Comparison of ENCODE assay signal across 9 cellular contexts in genomic region chr3:51672083-51672475, GRCh38. TPM values are rescaled to one million over a fixed set of nuclear protein-coding genes. Genes with fewer than 3 reads are reported as not detected.
DNase-seq lines count a peak whose midpoint lies in the region; TF ChIP-seq lines count a peak whose summit lies in the region.
"Had no signal": no experiment of that assay in that cellular context is flagged by ENCODE, and none has a peak within 500 bp of the region (broad histone marks: within the 10 kb centered on the region; RNA-seq: fewer than 3 reads in every experiment).

No MANE protein-coding gene starts in this region.

- H3K4me1 Mint-ChIP-seq in activated T-cell treated with anti-CD3 and anti-CD28 coated beads, Interleukin-2, amount 50 U/mL, for 24 hours (ENCODE audit: low read depth) = peaks cover 73% of the 10 kb centered on the region

- H3K27me3 ChIP-seq in tibial nerve = no peaks in the 10 kb centered on the region

- H3K9me3 ChIP-seq in tibial nerve = no peaks in the 10 kb centered on the region

- H3K4me3 ChIP-seq in lower leg skin (ENCODE audit: low read depth, poor library complexity, severe bottlenecking) (peak overlapping the region; percentile 75), tibial nerve (peak overlapping the region; percentile 81 to 99 (median 97))

- intact Hi-C loops in lower leg skin (cut with DNase I; ENCODE audit: low total_unique reads) = loop anchor here (5.0 kb wide), 1 partner anchor 170 kb away; the partner anchor contains the start of gene DCAF1

- H3K36me3 ChIP-seq in tibial nerve = peaks cover 0 to 35% (median 0%) of the 10 kb centered on the region in 3 donors

- DNase-seq in activated T-cell treated with anti-CD3 and anti-CD28 coated beads, Interleukin-2, amount 50 U/mL, for 24 hours = no peak
- no peak for DNase-seq in activated T-cell treated with anti-CD3 and anti-CD28 coated beads, Interleukin-2, amount 50 U/mL, for 48 hours
- peak in 1 of 2 donors; percentile 78 for DNase-seq in lower leg skin (ENCODE audit: low spot score in 2 of 2)
- DNase-seq in tibial nerve (ENCODE audit: low spot score in 2 of 2) = no peak
- DNase-seq in NCI-H526 (lab: John Stamatoyannopoulos, UW) = no peak
- DNase-seq in DMS53 treated with DMSO at 0.1 percent for 48 hours (lab: John Stamatoyannopoulos, UW; ENCODE audit: unreplicated experiment) = no peak
- no peak for DNase-seq in OCI-M1 (lab: John Stamatoyannopoulos, UW)
- DNase-seq: DMS153 had no signal

- peak overlapping the region; percentile 93 for H3K27ac Mint-ChIP-seq in activated T-cell treated with anti-CD3 and anti-CD28 coated beads, Interleukin-2, amount 50 U/mL, for 24 hours

- peak overlapping the region; percentile 87 for H3K4me3 Mint-ChIP-seq in activated T-cell treated with anti-CD3 and anti-CD28 coated beads, Interleukin-2, amount 50 U/mL, for 24 hours

- peak overlapping the region; percentile 79 for H3K27ac ChIP-seq in angular gyrus (ENCODE audit: low read depth, low read length)
- peak overlapping the region; percentile 83 to 96 (median 94) for H3K27ac ChIP-seq in tibial nerve

- TF ChIP-seq POLR2A in lower leg skin (IDR thresholded peaks at IDR 0.05) (no peak), tibial nerve (IDR thresholded peaks at IDR 0.05) (no peak)

- H3K36me3 Mint-ChIP-seq in activated T-cell treated with anti-CD3 and anti-CD28 coated beads, Interleukin-2, amount 50 U/mL, for 24 hours (ENCODE audit: low read depth) = peaks cover 38% of the 10 kb centered on the region

- H3K9me3 Mint-ChIP-seq in activated T-cell treated with anti-CD3 and anti-CD28 coated beads, Interleukin-2, amount 50 U/mL, for 24 hours = no peaks in the 10 kb centered on the region

- peaks cover 0 to 70% (median 24%) of the 10 kb centered on the region in 4 donors for H3K4me1 ChIP-seq in tibial nerve

- TF ChIP-seq CTCF in lower leg skin (IDR thresholded peaks at IDR 0.05) (no peak), tibial nerve (IDR thresholded peaks at IDR 0.05) (no peak)

- H3K27me3 Mint-ChIP-seq in activated T-cell treated with anti-CD3 and anti-CD28 coated beads, Interleukin-2, amount 50 U/mL, for 24 hours = no peaks in the 10 kb centered on the region

- WGBS in lower leg skin, 2 donors = 21 to 27% methylated on average over 10 to 11 of the region's 11 CpGs
- 24 to 32% methylated on average over 10 to 11 of the region's 11 CpGs for WGBS in tibial nerve, 2 donors

- no peak for TF ChIP-seq EP300 in tibial nerve (IDR thresholded peaks at IDR 0.05)

RNA-seq across cellular contexts. Expression of gene TEX264, which starts 1.0 kb away (rescaled TPM):
- 100 to 1,000 TPM; 103 to 232 (median 134) TPM for total RNA-seq in lower leg skin
- 10 to 100 TPM; 68.8 to 80.0 (median 73.2) TPM for total RNA-seq in tibial nerve

RNA-seq across cellular contexts. Expression of gene GRM2, which starts 34.8 kb away (rescaled TPM):
- total RNA-seq in lower leg skin = 1 to 10 TPM in 2 of 4 donors, under 1 TPM in 2; 0.13 to 2.2 (median 0.91) TPM
- 1 to 10 TPM in 2 of 4 donors, under 1 TPM in 2; 0.59 to 2.6 (median 0.91) TPM for total RNA-seq in tibial nerve
